In the genomic region with DNA sequence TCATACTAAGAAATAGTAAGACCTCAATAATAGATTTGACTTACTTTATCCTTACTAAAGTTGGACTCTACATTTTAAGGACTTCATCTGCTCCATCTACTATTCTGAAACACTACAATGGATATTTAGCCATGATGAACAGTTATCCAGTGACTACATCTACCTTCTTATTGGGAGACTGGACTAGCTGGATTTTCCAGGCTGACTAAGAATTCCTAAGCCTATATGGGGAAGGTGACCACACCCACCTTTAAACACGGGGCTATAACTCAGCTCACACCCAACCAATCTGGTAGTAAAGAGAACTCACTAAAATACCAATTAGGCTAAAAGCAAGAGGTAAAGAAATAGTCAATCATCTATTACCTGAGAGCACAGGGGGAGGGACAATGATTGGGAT, we compare ENCODE assay signal across 7 cellular contexts.
"Had no signal": no experiment of that assay in that cellular context is flagged by ENCODE, and none has a peak within 500 bp of the region (broad histone marks: within the 10 kb centered on the region; RNA-seq: fewer than 3 reads in every experiment).

No MANE protein-coding gene starts in this region.

- H3K27ac ChIP-seq: HL-60 had no signal

- DNase-seq: IMR-90, KBM-7 had no signal

- ATAC-seq: HepG2, K562 had no signal

- H3K4me3 ChIP-seq: K562 had no signal

- H3K27ac Mint-ChIP-seq: IgD-negative memory B cell had no signal

- H3K27me3 Mint-ChIP-seq: IgD-negative memory B cell had no signal

- H3K36me3 Mint-ChIP-seq: IgD-negative memory B cell had no signal

- FAIRE-seq: HepG2, HTR-8/SVneo, K562 had no signal

- H3K4me3 Mint-ChIP-seq: IgD-negative memory B cell had no signal

- H3K4me1 Mint-ChIP-seq: IgD-negative memory B cell had no signal
